8 cellular contexts compared by ENCODE assay signal in the genomic region with DNA sequence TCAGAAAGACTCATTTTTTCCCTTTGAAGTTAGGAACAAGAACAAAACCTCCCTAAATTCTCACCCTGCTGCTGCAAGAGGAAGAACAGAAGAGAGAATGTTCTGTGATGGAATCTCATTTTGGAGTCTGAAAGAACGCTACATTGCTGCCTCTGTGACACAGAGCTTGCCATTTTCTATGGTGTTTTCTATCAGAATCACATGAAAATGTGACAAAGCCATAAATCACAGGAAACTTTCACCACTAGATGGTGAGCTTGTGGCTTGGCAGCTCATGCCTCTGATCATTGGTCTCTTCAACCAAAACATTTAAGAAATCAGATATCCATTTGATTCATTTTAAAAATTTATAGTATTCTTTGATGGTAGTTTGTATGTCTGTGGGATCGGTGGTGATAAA.
DNase-seq lines count a peak whose midpoint lies in the region; ATAC-seq and TF ChIP-seq lines count a peak whose summit lies in the region.

No MANE protein-coding gene starts in this region.

- ATAC-seq in GM21367 (IDR thresholded peaks at IDR 0.05; ENCODE audit: unreplicated experiment) (no peak), HG03095 (IDR thresholded peaks at IDR 0.05; ENCODE audit: unreplicated experiment) (no peak)

- DNase-seq in GM20000 (ENCODE audit: low spot score) (peak; percentile 3), NCI-H69 (lab: John Stamatoyannopoulos, UW) (peak; percentile 70), fibroblast of mammary gland (ENCODE audit: low read depth) (peak; percentile 32), prostate gland (ENCODE audit: low spot score) (no peak), SIG-M5 (lab: John Stamatoyannopoulos, UW) (no peak), GDM1 (lab: John Stamatoyannopoulos, UW) (no peak)

- TF ChIP-seq POLR2A in prostate gland (IDR thresholded peaks at IDR 0.05): no peak

- intact Hi-C loops in prostate gland (cut with DNase I): no loop called here

- no peaks in the 10 kb centered on the region for H3K9me3 ChIP-seq in prostate gland

- H3K4me3 ChIP-seq in fibroblast of mammary gland (ENCODE audit: control insufficient read depth, low read depth, low read length) (no peak overlapping the region), prostate gland (no peak overlapping the region)

- H3K4me1 ChIP-seq in prostate gland (replicated peaks): peaks cover 3% of the 10 kb centered on the region

- 19% methylated on average over 2 of the region's 2 CpGs for WGBS in prostate gland

- H3K36me3 ChIP-seq in prostate gland: no peaks in the 10 kb centered on the region

- TF ChIP-seq CTCF in GM20000 (IDR thresholded peaks at IDR 0.05; ENCODE audit: extremely low read depth, missing control alignments): no peak
- peak; percentile 15 for TF ChIP-seq CTCF in fibroblast of mammary gland (conservative IDR thresholded peaks at IDR 0.05; ENCODE audit: control insufficient read depth, insufficient read depth, low read depth, low read length)
- peak in 3 of 4 experiments; percentile 32 to 55 (median 43) for TF ChIP-seq CTCF in prostate gland (IDR thresholded peaks at IDR 0.05)

- no peaks in the 10 kb centered on the region for H3K27me3 ChIP-seq in prostate gland (replicated peaks; ENCODE audit: insufficient read depth)

- H3K27ac ChIP-seq in prostate gland: peak overlapping the region in 1 of 2 donors; percentile 16

Comparison
In these comparisons a context has a peak if more than half of its experiments do, and no peak if none do; other contexts are left out.
1. DNase-seq: peak in GM20000 (single experiment), NCI-H69 (single experiment) and fibroblast of mammary gland (single experiment); none in prostate gland (single experiment), SIG-M5 (single experiment) and GDM1 (single experiment).